Comparison of ENCODE assay signal across 23 cellular contexts in the genomic region with DNA sequence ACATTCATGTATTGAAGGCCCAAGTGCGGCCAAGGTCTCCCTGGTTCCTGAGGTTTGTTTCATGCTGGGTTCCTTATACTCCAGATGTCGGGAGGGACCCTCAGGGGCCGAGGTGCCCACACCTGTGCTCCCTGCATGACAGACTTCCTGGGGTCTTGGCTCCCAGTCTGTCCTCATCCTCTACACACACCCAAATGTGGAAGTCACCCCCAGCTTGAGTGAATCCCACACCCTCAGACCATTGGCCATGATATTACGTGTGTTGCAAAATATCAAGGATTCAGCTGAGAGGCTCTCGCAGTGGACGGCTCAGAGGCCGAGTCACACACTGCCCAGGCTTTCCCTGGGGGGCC.
DNase-seq lines count a peak whose midpoint lies in the region; ATAC-seq, FAIRE-seq and TF ChIP-seq lines count a peak whose summit lies in the region.
"Had no signal": no experiment of that assay in that cellular context is flagged by ENCODE, and none has a peak within 500 bp of the region (broad histone marks: within the 10 kb centered on the region; RNA-seq: fewer than 3 reads in every experiment).

No MANE protein-coding gene starts in this region.

- intact Hi-C loops in CD4-positive, alpha-beta T cell (cut with DNase I, micrococcal nuclease), result no loop called here
- intact Hi-C loops in GM12878 (cut with micrococcal nuclease; ENCODE audit: unreplicated experiment), result no loop called here

- H3K9ac ChIP-seq in SK-N-SH (no peak overlapping the region), GM12878 (ENCODE audit: control insufficient read depth, insufficient read depth, low read length) (peak overlapping the region; percentile 63)
- H3K9ac ChIP-seq: KMS-11 had no signal

- no peak for TF ChIP-seq EP300 in SK-N-SH (IDR thresholded peaks at IDR 0.05; ENCODE audit: borderline replicate concordance in 1 of 2, low read depth in 1 of 2, low read length in 1 of 2)
- no peak for TF ChIP-seq EP300 in GM12878 (IDR thresholded peaks at IDR 0.05; ENCODE audit: borderline replicate concordance in 1 of 2, control insufficient read depth in 1 of 2, low read depth in 2 of 2, low read length in 2 of 2)

- no peaks in the 10 kb centered on the region for H3K27me3 Mint-ChIP-seq in CD4-positive, alpha-beta T cell
- peaks cover 10% of the 10 kb centered on the region for H3K27me3 Mint-ChIP-seq in IgD-negative memory B cell

- ATAC-seq in SK-N-SH treated with all-trans-retinoic acid at 6 μM for 48 hours, result no peak
- ATAC-seq in CD4-positive, alpha-beta T cell (ENCODE audit: poor library complexity), result no peak
- no peak for ATAC-seq in GM12878
- no peak for ATAC-seq in HG03135 (IDR thresholded peaks at IDR 0.05; ENCODE audit: unreplicated experiment)
- ATAC-seq: gastroesophageal sphincter had no signal

- CTCF ChIA-PET in SK-N-SH (lab: Yijun Ruan, JAX), result no interaction called here
- CTCF ChIA-PET in CD4-positive, alpha-beta T cell (lab: Charles Lee), result no interaction called here
- CTCF ChIA-PET in GM12878 (lab: Yijun Ruan, JAX), result interaction anchor here (1.4 to 1.5 kb wide), 2 partner anchors 8 to 19 kb away, joined by 5 read pairs; no protein-coding TSS in a partner anchor

- H3K27ac Mint-ChIP-seq in CD4-positive, alpha-beta T cell, result peak overlapping the region; percentile 70
- H3K27ac Mint-ChIP-seq in IgD-negative memory B cell, result peak overlapping the region in 1 of 3 donors; percentile 9
- H3K27ac Mint-ChIP-seq: activated naive CD4-positive, alpha-beta T cell treated with anti-CD3 and anti-CD28 coated beads, Interleukin-2, amount 10 ng/mL, durations not matched to agents 7 days and 5 days had no signal

- H3K27me3 ChIP-seq in SK-N-SH (ENCODE audit: insufficient read depth), result peaks cover 95% of the 10 kb centered on the region
- no peaks in the 10 kb centered on the region for H3K27me3 ChIP-seq in CD4-positive, alpha-beta T cell (ENCODE audit: control insufficient read depth, insufficient read depth, low read length)
- no peaks in the 10 kb centered on the region; a peak in 1 of 4 replicates for H3K27me3 ChIP-seq in GM12878 (replicated peaks in 1 of 2; ENCODE audit: control insufficient read depth in 2 of 2, insufficient read depth in 2 of 2, low read length in 1 of 2)
- peaks cover 17% of the 10 kb centered on the region for H3K27me3 ChIP-seq in hepatocyte

- no peaks in the 10 kb centered on the region for H3K9me3 Mint-ChIP-seq in CD4-positive, alpha-beta T cell
- H3K9me3 Mint-ChIP-seq in IgD-negative memory B cell, result no peaks in the 10 kb centered on the region

- H3K9me2 ChIP-seq in SK-N-SH (no peaks in the 10 kb centered on the region), hepatocyte (replicated peaks; ENCODE audit: insufficient read depth) (no peaks in the 10 kb centered on the region)

- TF ChIP-seq CTCF in SK-N-SH (IDR thresholded peaks at IDR 0.05) (no peak), GM12878 (IDR thresholded peaks at IDR 0.05 in 2 of 3, conservative IDR thresholded peaks at IDR 0.05 in 1 of 3; ENCODE audit: control insufficient read depth in 2 of 3, extremely low read depth in 1 of 3, insufficient read depth in 1 of 3, low read depth in 3 of 3, low read length in 3 of 3) (no peak), hepatocyte (IDR thresholded peaks at IDR 0.05; ENCODE audit: poor library complexity) (no peak)
- TF ChIP-seq CTCF in CD4-positive, alpha-beta T cell (IDR thresholded peaks at IDR 0.05), result no peak

- H3K4me2 ChIP-seq in SK-N-SH (peak overlapping the region; percentile 68), GM12878 (ENCODE audit: control insufficient read depth, insufficient read depth) (peak overlapping the region; percentile 84), hepatocyte (no peak overlapping the region)
- H3K4me2 ChIP-seq: KMS-11, PC-9 had no signal

- no peak for DNase-seq in SK-N-SH
- DNase-seq in CD4-positive, alpha-beta T cell, result no peak
- DNase-seq in GM12878 (ENCODE audit: low read depth, low spot score), result no peak
- DNase-seq in hepatocyte (ENCODE audit: low spot score), result no peak
- DNase-seq in HPDE6-E6E7 (ENCODE audit: extremely low spot score), result no peak
- DNase-seq: BE2C; effector CD8-positive, alpha-beta T cell; GOT3; mammary epithelial cell; NCI-H2029; occipital lobe; PC-9; T1000 had no signal

- no peak overlapping the region for H3K27ac ChIP-seq in SK-N-SH (ENCODE audit: low read depth in 2 of 2, low read length in 1 of 2)
- H3K27ac ChIP-seq in CD4-positive, alpha-beta T cell (ENCODE audit: low read depth, low read length), result no peak overlapping the region
- peak overlapping the region; percentile 75 for H3K27ac ChIP-seq in GM12878 (ENCODE audit: control insufficient read depth, insufficient read depth)
- no peak overlapping the region for H3K27ac ChIP-seq in hepatocyte
- H3K27ac ChIP-seq: 22Rv1, esophagus muscularis mucosa, gastroesophageal sphincter, KMS-11, PC-9, SJSA1 had no signal

- in situ Hi-C loops in GM12878 (cut with MboI), result loop anchor here (10.0 kb wide), 1 partner anchor 185 kb away; a partner anchor contains a TSS

- H3F3A ChIP-seq in SK-N-SH (replicated peaks; ENCODE audit: insufficient read depth), result no peaks in the 10 kb centered on the region

- POLR2A ChIA-PET in SK-N-SH (lab: Yijun Ruan, JAX), result no interaction called here
- POLR2A ChIA-PET in CD4-positive, alpha-beta T cell (lab: Charles Lee), result no interaction called here
- POLR2A ChIA-PET in GM12878 (lab: Charles Lee), result interaction anchor here (0.7 to 1.6 kb wide), 3 partner anchors 16 to 22 kb away, joined by 3 read pairs; no protein-coding TSS in a partner anchor

- no peaks in the 10 kb centered on the region for H3K9me3 ChIP-seq in SK-N-SH
- H3K9me3 ChIP-seq in CD4-positive, alpha-beta T cell (ENCODE audit: control insufficient read depth, low read length), result no peaks in the 10 kb centered on the region
- peaks cover 6% of the 10 kb centered on the region; the same call in 2 of the 3 replicates for H3K9me3 ChIP-seq in GM12878 (replicated peaks; ENCODE audit: control insufficient read depth, insufficient read depth, low read length)
- no peaks in the 10 kb centered on the region for H3K9me3 ChIP-seq in hepatocyte (ENCODE audit: low read depth)
- H3K9me3 ChIP-seq: BE2C, esophagus muscularis mucosa, SJSA1 had no signal

- H3K36me3 Mint-ChIP-seq in CD4-positive, alpha-beta T cell (ENCODE audit: low read depth), result no peaks in the 10 kb centered on the region
- H3K36me3 Mint-ChIP-seq in IgD-negative memory B cell, result no peaks in the 10 kb centered on the region

- no peak for TF ChIP-seq POLR2A in GM12878 (IDR thresholded peaks at IDR 0.05; ENCODE audit: low read depth, low read length)

- H2AFZ ChIP-seq in SK-N-SH (ENCODE audit: low read depth) (no peak overlapping the region), GM12878 (ENCODE audit: control insufficient read depth, low read depth, low read length) (0 out of 2 replicates have a peak overlapping the region, but pooled peaks have one; percentile 20), hepatocyte (no peak overlapping the region)
- H2AFZ ChIP-seq: PC-9 had no signal

- peak overlapping the region in 1 of 2 experiments; percentile 3; a peak in 2 of 4 replicates for H3K4me3 ChIP-seq in SK-N-SH (ENCODE audit: low read depth in 2 of 2, low read length in 1 of 2)
- H3K4me3 ChIP-seq in GM12878, result no peak overlapping the region
- H3K4me3 ChIP-seq in hepatocyte, result no peak overlapping the region
- H3K4me3 ChIP-seq: gastroesophageal sphincter, PC-9, SJSA1 had no signal

- H4K20me1 ChIP-seq in SK-N-SH (ENCODE audit: insufficient read depth) (no peaks in the 10 kb centered on the region), GM12878 (ENCODE audit: control insufficient read depth, insufficient read depth) (no peaks in the 10 kb centered on the region), hepatocyte (ENCODE audit: insufficient read depth, poor library complexity, severe bottlenecking) (no peaks in the 10 kb centered on the region)

- RAD21 ChIA-PET in GM12878 (lab: Charles Lee; ENCODE audit: unreplicated experiment), result interaction anchor here (1.3 to 3.0 kb wide), 3 partner anchors 8 to 21 kb away, joined by 4 to 11 read pairs (median 6); no protein-coding TSS in a partner anchor

- no peak for TF ChIP-seq RAD21 in SK-N-SH (IDR thresholded peaks at IDR 0.05; ENCODE audit: low read length)
- no peak for TF ChIP-seq RAD21 in GM12878 (IDR thresholded peaks at IDR 0.05; ENCODE audit: insufficient read depth, low read depth, low read length)

- H3K4me1 ChIP-seq in SK-N-SH (ENCODE audit: control insufficient read depth in 1 of 2, insufficient read depth in 2 of 2, low read depth in 1 of 2, low read length in 1 of 2) (no peaks in the 10 kb centered on the region), GM12878 (ENCODE audit: control insufficient read depth, insufficient read depth, low read length) (peaks cover 54% of the 10 kb centered on the region), hepatocyte (ENCODE audit: insufficient read depth) (no peaks in the 10 kb centered on the region)
- H3K4me1 ChIP-seq: BE2C, esophagus muscularis mucosa, gastroesophageal sphincter had no signal

- no peak for FAIRE-seq in GM12878 (lab: Jason Lieb, UNC)
- FAIRE-seq: D721Med had no signal

- 5% methylated on average over 6 of the region's 7 CpGs for WGBS in SK-N-SH (ENCODE audit: low lambda C conversion rate)
- WGBS in GM12878 (ENCODE audit: insufficient coverage, insufficient replicate concordance, low lambda C conversion rate, missing lambda C conversion rate), result 49% methylated on average over 7 of the region's 7 CpGs
- 88% methylated on average over 7 of the region's 7 CpGs for WGBS in hepatocyte (ENCODE audit: low lambda C conversion rate, missing lambda C conversion rate)

- BruUV-seq in GM12878 (replicated peaks; lab: Mats Ljungman, UMichigan), result no TSS peak

- peaks cover 12% of the 10 kb centered on the region for H3K4me1 Mint-ChIP-seq in CD4-positive, alpha-beta T cell (ENCODE audit: low read depth)
- H3K4me1 Mint-ChIP-seq in IgD-negative memory B cell, result peaks cover 12 to 27% (median 20%) of the 10 kb centered on the region in 3 donors

- SMC1A ChIA-PET in GM12878 (lab: Charles Lee; ENCODE audit: uncharacterized antibody, unreplicated experiment), result interaction anchor here (1.1 to 24.5 kb wide), 4 partner anchors 9 to 24 kb away, joined by 3 to 748 read pairs (median 12); no protein-coding TSS in a partner anchor

- H3K79me2 ChIP-seq in SK-N-SH (ENCODE audit: insufficient read depth) (no peaks in the 10 kb centered on the region), GM12878 (ENCODE audit: control insufficient read depth, insufficient read depth, low read length) (no peaks in the 10 kb centered on the region), hepatocyte (no peaks in the 10 kb centered on the region)

- H3K4me3 Mint-ChIP-seq in CD4-positive, alpha-beta T cell, result peak overlapping the region; percentile 93
- peak overlapping the region; percentile 75 to 95 (median 91) for H3K4me3 Mint-ChIP-seq in IgD-negative memory B cell

- H3K36me3 ChIP-seq in SK-N-SH (replicated peaks in 1 of 2; ENCODE audit: control insufficient read depth in 1 of 2, insufficient read depth in 2 of 2, low read length in 1 of 2) (no peaks in the 10 kb centered on the region), GM12878 (ENCODE audit: control insufficient read depth in 2 of 2, insufficient read depth in 2 of 2, low read length in 1 of 2) (no peaks in the 10 kb centered on the region), hepatocyte (replicated peaks; ENCODE audit: insufficient read depth, low read depth) (no peaks in the 10 kb centered on the region)
- H3K36me3 ChIP-seq: BE2C, esophagus muscularis mucosa, gastroesophageal sphincter, SJSA1 had no signal

TF ChIP-seq in GM12878, 131 proteins besides CTCF, POLR2A, EP300 and RAD21 (continues in another document):
- peak; percentile 2 for TF ChIP-seq SP1 (IDR thresholded peaks at IDR 0.05; ENCODE audit: low read depth, low read length)
